21 cellular contexts compared by ENCODE assay signal in genomic region chr19:7988307-7988706, GRCh38. TPM values are rescaled to one million over a fixed set of nuclear protein-coding genes. Genes with fewer than 3 reads are reported as not detected.
DNase-seq lines count a peak whose midpoint lies in the region; ATAC-seq and TF ChIP-seq lines count a peak whose summit lies in the region.
"Had no signal": no experiment of that assay in that cellular context is flagged by ENCODE, and none has a peak within 500 bp of the region (broad histone marks: within the 10 kb centered on the region; RNA-seq: fewer than 3 reads in every experiment).

No MANE protein-coding gene starts in this region.

- H3K4me3 Mint-ChIP-seq in WTC11 (no peak overlapping the region), type B pancreatic cell (no peak overlapping the region)
- H3K4me3 Mint-ChIP-seq in natural killer cell treated with Interleukin-12 subunit alpha and Interleukin-12 subunit beta and Interleukin-15 and Interleukin-18, amount 100 ng/mL, for 72 hours = no peak overlapping the region
- H3K4me3 Mint-ChIP-seq: activated naive CD4-positive, alpha-beta T cell treated with anti-CD3 and anti-CD28 coated beads, Interleukin-2, amount 10 ng/mL, durations not matched to agents 7 days and 5 days; CD4-positive, alpha-beta T cell; naive thymus-derived CD4-positive, alpha-beta T cell; stimulated activated memory B cell treated with anti-CD40 and anti-IgM and Interleukin-4, amounts not matched to agents 10 μg/mL and 1 μg/mL and 100 μg/mL, for 72 hours had no signal

- H3K36me3 ChIP-seq in left lung = peaks cover 0 to 81% of the 10 kb centered on the region in 2 donors
- peaks cover 0 to 86% of the 10 kb centered on the region in 2 donors for H3K36me3 ChIP-seq in gastroesophageal sphincter

- TF ChIP-seq POLR2A in gastroesophageal sphincter (IDR thresholded peaks at IDR 0.05) = no peak

- DNase-seq in DMS 273 (lab: John Stamatoyannopoulos, UW; ENCODE audit: unreplicated experiment) (peak; percentile 51), DMS 273 treated with DMSO at 0.1 percent for 48 hours (lab: John Stamatoyannopoulos, UW) (no peak), WTC11 (ENCODE audit: low spot score) (no peak), left lung (no peak), type B pancreatic cell (ENCODE audit: extremely low spot score, unreplicated experiment) (no peak), GM13976 (ENCODE audit: low spot score) (no peak)
- no peak for DNase-seq in natural killer cell treated with Interleukin-12 subunit alpha and Interleukin-12 subunit beta and Interleukin-15 and Interleukin-18, amount 100 ng/mL, for 72 hours (ENCODE audit: low spot score)
- DNase-seq: 8988T; activated naive CD4-positive, alpha-beta T cell treated with anti-CD3 and anti-CD28 coated beads, Interleukin-2, amount 10 ng/mL, durations not matched to agents 7 days and 5 days; CD4-positive, alpha-beta T cell; heart right ventricle; Kasumi-1; left cardiac atrium; naive thymus-derived CD4-positive, alpha-beta T cell; NCI-H2081 treated with DMSO at 0.1 percent for 48 hours; right cardiac atrium; SK-N-SH; stimulated activated CD4-positive, alpha-beta T cell treated with anti-CD3 and anti-CD28 coated beads, Interleukin-4, amount 100 ng/mL, for 1 hour had no signal

- H3K4me1 ChIP-seq in left lung (peaks cover 16 to 21% of the 10 kb centered on the region in 2 donors), gastroesophageal sphincter (peaks cover 0 to 40% (median 9%) of the 10 kb centered on the region in 3 donors)

- no peak overlapping the region for H3K4me3 ChIP-seq in left lung
- no peak overlapping the region for H3K4me3 ChIP-seq in gastroesophageal sphincter
- H3K4me3 ChIP-seq: heart right ventricle had no signal

- intact Hi-C loops in left lung (cut with DNase I) = no loop called here

- H3K27me3 Mint-ChIP-seq in WTC11 (ENCODE audit: low read depth) = no peaks in the 10 kb centered on the region
- H3K27me3 Mint-ChIP-seq in type B pancreatic cell = no peaks in the 10 kb centered on the region
- H3K27me3 Mint-ChIP-seq in natural killer cell treated with Interleukin-12 subunit alpha and Interleukin-12 subunit beta and Interleukin-15 and Interleukin-18, amount 100 ng/mL, for 72 hours = no peaks in the 10 kb centered on the region
- H3K27me3 Mint-ChIP-seq: activated naive CD4-positive, alpha-beta T cell treated with anti-CD3 and anti-CD28 coated beads, Interleukin-2, amount 10 ng/mL, durations not matched to agents 7 days and 5 days; CD4-positive, alpha-beta T cell; naive thymus-derived CD4-positive, alpha-beta T cell; stimulated activated memory B cell treated with anti-CD40 and anti-IgM and Interleukin-4, amounts not matched to agents 10 μg/mL and 1 μg/mL and 100 μg/mL, for 72 hours had no signal

- H3K4me1 Mint-ChIP-seq in WTC11 = no peaks in the 10 kb centered on the region
- peaks cover 13% of the 10 kb centered on the region for H3K4me1 Mint-ChIP-seq in type B pancreatic cell (ENCODE audit: unreplicated experiment)
- peaks cover 7 to 35% of the 10 kb centered on the region in 2 donors for H3K4me1 Mint-ChIP-seq in natural killer cell treated with Interleukin-12 subunit alpha and Interleukin-12 subunit beta and Interleukin-15 and Interleukin-18, amount 100 ng/mL, for 72 hours (ENCODE audit: low read depth in 2 of 2)
- H3K4me1 Mint-ChIP-seq: activated naive CD4-positive, alpha-beta T cell treated with anti-CD3 and anti-CD28 coated beads, Interleukin-2, amount 10 ng/mL, durations not matched to agents 7 days and 5 days had no signal

- H3K27ac Mint-ChIP-seq in WTC11 (peak overlapping the region; percentile 7), type B pancreatic cell (peak overlapping the region; percentile 46)
- H3K27ac Mint-ChIP-seq in natural killer cell treated with Interleukin-12 subunit alpha and Interleukin-12 subunit beta and Interleukin-15 and Interleukin-18, amount 100 ng/mL, for 72 hours = no peak overlapping the region
- H3K27ac Mint-ChIP-seq: activated naive CD4-positive, alpha-beta T cell treated with anti-CD3 and anti-CD28 coated beads, Interleukin-2, amount 10 ng/mL, durations not matched to agents 7 days and 5 days; CD4-positive, alpha-beta T cell; stimulated activated memory B cell treated with anti-CD40 and anti-IgM and Interleukin-4, amounts not matched to agents 10 μg/mL and 1 μg/mL and 100 μg/mL, for 72 hours had no signal

- H3K9me3 Mint-ChIP-seq in WTC11 = no peaks in the 10 kb centered on the region
- no peaks in the 10 kb centered on the region for H3K9me3 Mint-ChIP-seq in type B pancreatic cell
- no peaks in the 10 kb centered on the region for H3K9me3 Mint-ChIP-seq in natural killer cell treated with Interleukin-12 subunit alpha and Interleukin-12 subunit beta and Interleukin-15 and Interleukin-18, amount 100 ng/mL, for 72 hours
- H3K9me3 Mint-ChIP-seq: activated naive CD4-positive, alpha-beta T cell treated with anti-CD3 and anti-CD28 coated beads, Interleukin-2, amount 10 ng/mL, durations not matched to agents 7 days and 5 days; CD4-positive, alpha-beta T cell; naive thymus-derived CD4-positive, alpha-beta T cell; stimulated activated memory B cell treated with anti-CD40 and anti-IgM and Interleukin-4, amounts not matched to agents 10 μg/mL and 1 μg/mL and 100 μg/mL, for 72 hours had no signal

- no peak for TF ChIP-seq CTCF in WTC11 (IDR thresholded peaks at IDR 0.05)
- no peak for TF ChIP-seq CTCF in left lung (IDR thresholded peaks at IDR 0.05)
- TF ChIP-seq CTCF in type B pancreatic cell (conservative IDR thresholded peaks at IDR 0.05) = no peak
- TF ChIP-seq CTCF in gastroesophageal sphincter (IDR thresholded peaks at IDR 0.05) = no peak
- TF ChIP-seq CTCF in GM13976 (IDR thresholded peaks at IDR 0.05; ENCODE audit: borderline replicate concordance, control extremely low read depth, extremely low read depth, insufficient read depth, missing control alignments) = no peak

- 69 to 75% methylated on average over 5 of the region's 5 CpGs for WGBS in gastroesophageal sphincter (ENCODE audit: low coverage in 1 of 2), 2 donors

- H3K36me3 Mint-ChIP-seq in WTC11 (peaks cover 67% of the 10 kb centered on the region), type B pancreatic cell (peaks cover 20% of the 10 kb centered on the region)
- peaks cover 12% of the 10 kb centered on the region for H3K36me3 Mint-ChIP-seq in natural killer cell treated with Interleukin-12 subunit alpha and Interleukin-12 subunit beta and Interleukin-15 and Interleukin-18, amount 100 ng/mL, for 72 hours

- CTCF ChIA-PET in WTC11 (lab: Charles Lee) = interaction anchor here (1.7 kb wide), 1 partner anchor 14 kb away, joined by 5 read pairs; no protein-coding TSS in a partner anchor

- no peaks in the 10 kb centered on the region for H3K27me3 ChIP-seq in left lung
- H3K27me3 ChIP-seq in gastroesophageal sphincter = no peaks in the 10 kb centered on the region
- H3K27me3 ChIP-seq: heart right ventricle had no signal

- H3K9me3 ChIP-seq in left lung = no peaks in the 10 kb centered on the region
- H3K9me3 ChIP-seq in gastroesophageal sphincter = no peaks in the 10 kb centered on the region
- H3K9me3 ChIP-seq: heart right ventricle, SK-N-SH had no signal

- H3K27ac ChIP-seq in left lung (peak overlapping the region; percentile 69 to 83), gastroesophageal sphincter (no peak overlapping the region)
- H3K27ac ChIP-seq: VCaP had no signal

- TF ChIP-seq EP300 in gastroesophageal sphincter (IDR thresholded peaks at IDR 0.05) = no peak

- in situ Hi-C loops in GM13976 (cut with MboI; ENCODE audit: low sequenced_read_pairs, unreplicated experiment) = no loop called here

- POLR2A ChIA-PET in WTC11 (lab: Charles Lee) = no interaction called here

- ATAC-seq in WTC11 = no peak
- ATAC-seq in left lung = peak; percentile 37
- no peak for ATAC-seq in natural killer cell treated with Interleukin-12 subunit alpha and Interleukin-12 subunit beta and Interleukin-15 and Interleukin-18, amount 100 ng/mL, for 72 hours
- ATAC-seq in gastroesophageal sphincter = no peak
- ATAC-seq: naive thymus-derived CD4-positive, alpha-beta T cell; stimulated activated memory B cell treated with anti-CD40 and anti-IgM and Interleukin-4, amounts not matched to agents 10 μg/mL and 1 μg/mL and 100 μg/mL, for 72 hours had no signal

TF ChIP-seq in WTC11, 78 proteins besides CTCF, POLR2A, EP300 and RAD21 (continues in another document):
- TF ChIP-seq ERG (CRISPR knock-in tag; IDR thresholded peaks at IDR 0.05) (no peak), CREM (CRISPR knock-in tag; IDR thresholded peaks at IDR 0.05) (no peak)

RNA-seq across cellular contexts. Expression of gene ELAVL1, which starts 17.1 kb away (rescaled TPM):
- total RNA-seq in WTC11 (2021) (144 to 160 TPM (median 149 TPM) in 3 replicates), left lung (10 to 100 TPM; 67.8 to 73.2 TPM), type B pancreatic cell (ENCODE audit: low replicate concordance) (92.1 and 124 TPM in 2 replicates), gastroesophageal sphincter (10 to 100 TPM; 30.8 to 62.5 (median 34.6) TPM)
- 100 to 1,000 TPM; 124 to 137 TPM for total RNA-seq in natural killer cell treated with Interleukin-12 subunit alpha and Interleukin-12 subunit beta and Interleukin-15 and Interleukin-18, amount 100 ng/mL, for 72 hours

RNA-seq across cellular contexts. Expression of gene TIMM44, which starts 44.8 kb away (rescaled TPM):
- total RNA-seq in WTC11 (2021) = 103 to 129 TPM (median 103 TPM) in 3 replicates
- 10 to 100 TPM; 42.2 to 52.1 TPM for total RNA-seq in left lung
- 73.7 and 80.4 TPM in 2 replicates for total RNA-seq in type B pancreatic cell (ENCODE audit: low replicate concordance)
- total RNA-seq in natural killer cell treated with Interleukin-12 subunit alpha and Interleukin-12 subunit beta and Interleukin-15 and Interleukin-18, amount 100 ng/mL, for 72 hours = 100 to 1,000 TPM in 1 of 2 donors, 10 to 100 TPM in 1; 76.0 to 126 TPM
- 100 to 1,000 TPM in 1 of 4 donors, 10 to 100 TPM in 3; 65.7 to 108 (median 86.4) TPM for total RNA-seq in gastroesophageal sphincter

Comparison
In these comparisons a context has a peak if more than half of its experiments do, and no peak if none do; other contexts are left out.
1. H3K27ac Mint-ChIP-seq: peak in WTC11 (single experiment) and type B pancreatic cell (single experiment); none in natural killer cell treated with Interleukin-12 subunit alpha and Interleukin-12 subunit beta and Interleukin-15 and Interleukin-18, amount 100 ng/mL, for 72 hours (0 of 2).
2. H3K27ac ChIP-seq: peak in left lung (2 of 2); none in gastroesophageal sphincter (0 of 4).